In the genomic region with DNA sequence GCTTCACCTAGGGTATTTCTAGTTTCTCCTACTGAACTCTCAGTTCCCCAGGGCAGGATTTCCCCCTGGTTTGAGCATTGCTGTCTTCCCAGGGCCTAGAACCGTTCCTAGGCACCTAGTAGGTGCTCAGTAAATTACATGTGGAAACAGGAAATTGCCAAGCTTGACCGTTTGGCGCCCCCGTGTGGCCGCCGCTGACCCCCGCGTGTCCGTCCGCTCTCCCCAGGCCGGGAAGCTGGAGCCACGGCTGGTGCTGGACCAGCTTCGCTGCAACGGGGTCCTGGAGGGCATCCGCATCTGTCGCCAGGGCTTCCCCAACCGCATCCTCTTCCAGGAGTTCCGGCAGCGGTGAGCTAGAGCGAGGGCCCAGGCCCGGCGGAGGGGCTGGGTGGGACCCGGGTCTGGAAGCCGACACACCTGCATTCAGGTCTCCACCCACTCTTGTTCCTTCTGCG, we compare ENCODE assay signal across 10 cellular contexts. TPM values are rescaled to one million over a fixed set of nuclear protein-coding genes. Genes with fewer than 3 reads are reported as not detected.
DNase-seq lines count a peak whose midpoint lies in the region; ATAC-seq and TF ChIP-seq lines count a peak whose summit lies in the region.
"Had no signal": no experiment of that assay in that cellular context is flagged by ENCODE, and none has a peak within 500 bp of the region (broad histone marks: within the 10 kb centered on the region; RNA-seq: fewer than 3 reads in every experiment).

No MANE protein-coding gene starts in this region.

- H3K4me3 Mint-ChIP-seq in CD14-positive monocyte (no peak overlapping the region), GM23338 (no peak overlapping the region), WTC11 (no peak overlapping the region), T-helper 17 cell (no peak overlapping the region)
- H3K4me3 Mint-ChIP-seq: naive B cell had no signal

- H3K36me3 ChIP-seq in GM23338 (ENCODE audit: insufficient read depth): no peaks in the 10 kb centered on the region
- H3K36me3 ChIP-seq in mucosa of descending colon (ENCODE audit: low read depth): peaks cover 16% of the 10 kb centered on the region

- H2AFZ ChIP-seq in GM23338: no peak overlapping the region

- H3K4me1 Mint-ChIP-seq in CD14-positive monocyte: no peaks in the 10 kb centered on the region
- no peaks in the 10 kb centered on the region for H3K4me1 Mint-ChIP-seq in GM23338
- H3K4me1 Mint-ChIP-seq in WTC11: no peaks in the 10 kb centered on the region
- no peaks in the 10 kb centered on the region for H3K4me1 Mint-ChIP-seq in T-helper 17 cell
- H3K4me1 Mint-ChIP-seq: naive B cell had no signal

- POLR2A ChIA-PET in WTC11 (lab: Charles Lee): interaction anchor here (0.5 to 0.6 kb wide), 2 partner anchors 42 to 95 kb away, joined by 4 to 5 read pairs; no protein-coding TSS in a partner anchor

- DNase-seq in CD14-positive monocyte (ENCODE audit: low spot score) (no peak), GM23338 (ENCODE audit: low spot score) (peak; percentile 84), WTC11 (ENCODE audit: low spot score) (peak; percentile 84), mucosa of descending colon (peak in 2 of 3 donors; percentile 35 to 38), T-helper 17 cell (no peak), SHP77 (lab: John Stamatoyannopoulos, UW) (no peak), NCI-H1436 (lab: John Stamatoyannopoulos, UW) (no peak)
- DNase-seq: naive B cell, T-helper 9 cell had no signal

- peak; percentile 87 for TF ChIP-seq CTCF in CD14-positive monocyte (IDR thresholded peaks at IDR 0.05)
- peak; percentile 90 to 93 for TF ChIP-seq CTCF in GM23338 (conservative IDR thresholded peaks at IDR 0.05; ENCODE audit: low read depth in 2 of 2)
- TF ChIP-seq CTCF in WTC11 (IDR thresholded peaks at IDR 0.05): peak; percentile 89
- TF ChIP-seq CTCF in mucosa of descending colon (IDR thresholded peaks at IDR 0.05): peak; percentile 28

- H3K27me3 ChIP-seq in GM23338 (ENCODE audit: insufficient read depth): no peaks in the 10 kb centered on the region

- CTCF ChIA-PET in WTC11 (lab: Charles Lee): interaction anchor here (0.6 to 2.8 kb wide), 40 partner anchors 8 to 207 kb away, joined by 3 to 53 read pairs (median 5); a partner anchor contains a TSS

- ATAC-seq in GM23338 (no peak), WTC11 (peak; percentile 89), mucosa of descending colon (peak; percentile 17), T-helper 17 cell (no peak), HG03025 (IDR thresholded peaks at IDR 0.05; ENCODE audit: low FRiP score, unreplicated experiment) (no peak)

- H3K9me3 ChIP-seq in mucosa of descending colon (no peaks in the 10 kb centered on the region), T-helper 17 cell (ENCODE audit: control insufficient read depth, low read length, poor library complexity, severe bottlenecking) (no peaks in the 10 kb centered on the region)

- intact Hi-C loops in CD14-positive monocyte (cut with micrococcal nuclease): no loop called here
- intact Hi-C loops in mucosa of descending colon (cut with DNase I, micrococcal nuclease): no loop called here

- H3K9me3 Mint-ChIP-seq in CD14-positive monocyte: peaks cover 6 to 19% (median 11%) of the 10 kb centered on the region in 7 donors
- H3K9me3 Mint-ChIP-seq in GM23338: peaks cover 95% of the 10 kb centered on the region
- peaks cover 20% of the 10 kb centered on the region for H3K9me3 Mint-ChIP-seq in WTC11

- H4K20me1 ChIP-seq in GM23338 (replicated peaks; ENCODE audit: insufficient read depth): no peaks in the 10 kb centered on the region

- H3K27me3 Mint-ChIP-seq in CD14-positive monocyte (ENCODE audit: low read depth in 3 of 3) (peaks cover 2 to 12% (median 3%) of the 10 kb centered on the region in 3 donors), GM23338 (ENCODE audit: insufficient read depth, low read depth, poor library complexity) (peaks cover 6% of the 10 kb centered on the region), WTC11 (ENCODE audit: low read depth) (peaks cover 4% of the 10 kb centered on the region; the same call in 1 of the 2 replicates), T-helper 17 cell (peaks cover 4% of the 10 kb centered on the region)

- H3F3A ChIP-seq in GM23338 (replicated peaks; ENCODE audit: low read depth): no peaks in the 10 kb centered on the region

- H3K27ac ChIP-seq in GM23338 (ENCODE audit: low read depth): no peak overlapping the region

- H3K4me3 ChIP-seq in GM23338: no peak overlapping the region
- H3K4me3 ChIP-seq in mucosa of descending colon: no peak overlapping the region

- no peaks in the 10 kb centered on the region for H3K79me2 ChIP-seq in GM23338 (replicated peaks; ENCODE audit: insufficient read depth)

- no peaks in the 10 kb centered on the region for H3K4me1 ChIP-seq in GM23338 (ENCODE audit: insufficient read depth)
- no peaks in the 10 kb centered on the region for H3K4me1 ChIP-seq in mucosa of descending colon (ENCODE audit: low read depth)

- no peaks in the 10 kb centered on the region for H3K9me2 ChIP-seq in GM23338 (ENCODE audit: insufficient read depth)

- no peak overlapping the region for H3K27ac Mint-ChIP-seq in CD14-positive monocyte
- no peak overlapping the region for H3K27ac Mint-ChIP-seq in GM23338
- H3K27ac Mint-ChIP-seq in WTC11: no peak overlapping the region
- no peak overlapping the region for H3K27ac Mint-ChIP-seq in T-helper 17 cell
- H3K27ac Mint-ChIP-seq: naive B cell had no signal

- H3K4me2 ChIP-seq in GM23338: no peak overlapping the region

- H3K36me3 Mint-ChIP-seq in CD14-positive monocyte (no peaks in the 10 kb centered on the region), GM23338 (ENCODE audit: low read depth) (peaks cover 42% of the 10 kb centered on the region), WTC11 (peaks cover 33% of the 10 kb centered on the region), T-helper 17 cell (ENCODE audit: low read depth) (peaks cover 2% of the 10 kb centered on the region)

TF ChIP-seq in GM23338, 12 proteins besides CTCF, POLR2A, EP300 and RAD21:
- TF ChIP-seq EZH2phosphoT487 (IDR thresholded peaks at IDR 0.05; ENCODE audit: unreplicated experiment): no peak
- TF ChIP-seq, protein P1, sequence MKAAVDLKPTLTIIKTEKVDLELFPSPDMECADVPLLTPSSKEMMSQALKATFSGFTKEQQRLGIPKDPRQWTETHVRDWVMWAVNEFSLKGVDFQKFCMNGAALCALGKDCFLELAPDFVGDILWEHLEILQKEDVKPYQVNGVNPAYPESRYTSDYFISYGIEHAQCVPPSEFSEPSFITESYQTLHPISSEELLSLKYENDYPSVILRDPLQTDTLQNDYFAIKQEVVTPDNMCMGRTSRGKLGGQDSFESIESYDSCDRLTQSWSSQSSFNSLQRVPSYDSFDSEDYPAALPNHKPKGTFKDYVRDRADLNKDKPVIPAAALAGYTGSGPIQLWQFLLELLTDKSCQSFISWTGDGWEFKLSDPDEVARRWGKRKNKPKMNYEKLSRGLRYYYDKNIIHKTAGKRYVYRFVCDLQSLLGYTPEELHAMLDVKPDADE (IDR thresholded peaks at IDR 0.05): 0 out of 2 replicates have a peak, but pooled peaks have one; percentile 26

TF ChIP-seq in WTC11, 78 proteins besides CTCF, POLR2A, EP300 and RAD21:
- TF ChIP-seq ZNF416 (CRISPR knock-in tag; IDR thresholded peaks at IDR 0.05): 0 out of 2 replicates have a peak, but pooled peaks have one; percentile 41
- no peak for TF ChIP-seq SP1 (CRISPR knock-in tag; conservative IDR thresholded peaks at IDR 0.05)
- TF ChIP-seq MYBL2 (CRISPR knock-in tag; IDR thresholded peaks at IDR 0.05): no peak
- TF ChIP-seq GTF2I (CRISPR knock-in tag; conservative IDR thresholded peaks at IDR 0.05): peak; percentile 85
- TF ChIP-seq, protein P2, sequence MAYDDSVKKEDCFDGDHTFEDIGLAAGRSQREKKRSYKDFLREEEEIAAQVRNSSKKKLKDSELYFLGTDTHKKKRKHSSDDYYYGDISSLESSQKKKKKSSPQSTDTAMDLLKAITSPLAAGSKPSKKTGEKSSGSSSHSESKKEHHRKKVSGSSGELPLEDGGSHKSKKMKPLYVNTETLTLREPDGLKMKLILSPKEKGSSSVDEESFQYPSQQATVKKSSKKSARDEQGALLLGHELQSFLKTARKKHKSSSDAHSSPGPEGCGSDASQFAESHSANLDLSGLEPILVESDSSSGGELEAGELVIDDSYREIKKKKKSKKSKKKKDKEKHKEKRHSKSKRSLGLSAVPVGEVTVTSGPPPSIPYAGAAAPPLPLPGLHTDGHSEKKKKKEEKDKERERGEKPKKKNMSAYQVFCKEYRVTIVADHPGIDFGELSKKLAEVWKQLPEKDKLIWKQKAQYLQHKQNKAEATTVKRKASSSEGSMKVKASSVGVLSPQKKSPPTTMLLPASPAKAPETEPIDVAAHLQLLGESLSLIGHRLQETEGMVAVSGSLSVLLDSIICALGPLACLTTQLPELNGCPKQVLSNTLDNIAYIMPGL (CRISPR knock-in tag; IDR thresholded peaks at IDR 0.05): no peak; the same call in 1 of the 2 replicates
- TF ChIP-seq JUN (CRISPR knock-in tag; IDR thresholded peaks at IDR 0.05): no peak
- no peak for TF ChIP-seq FOXP1 (CRISPR knock-in tag; IDR thresholded peaks at IDR 0.05; ENCODE audit: borderline replicate concordance)
- no peak for TF ChIP-seq NR3C1 (CRISPR knock-in tag; conservative IDR thresholded peaks at IDR 0.05; ENCODE audit: low read depth)
- TF ChIP-seq, protein P3, sequence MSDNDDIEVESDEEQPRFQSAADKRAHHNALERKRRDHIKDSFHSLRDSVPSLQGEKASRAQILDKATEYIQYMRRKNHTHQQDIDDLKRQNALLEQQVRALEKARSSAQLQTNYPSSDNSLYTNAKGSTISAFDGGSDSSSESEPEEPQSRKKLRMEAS (CRISPR knock-in tag; IDR thresholded peaks at IDR 0.05): 0 out of 2 replicates have a peak, but pooled peaks have one; percentile 18
TF ChIP-seq in WTC11: peak in this region for 3.

RNA-seq across cellular contexts. Expression of a gene that starts 55.5 kb away (rescaled TPM):
- polyA plus RNA-seq in CD14-positive monocyte (not detected), GM23338 (2016; fragmentation: Nextera tagmentation; extraction: Ambion mirVana) (27.5 and 29.1 TPM in 2 replicates)
- 25.5 and 27.3 TPM in 2 replicates for total RNA-seq in GM23338 (2014; rRNA removed; shearing (Covaris generic))
- total RNA-seq in WTC11 (2021) (25.8 to 33.5 TPM (median 31.2 TPM) in 3 replicates), mucosa of descending colon (100 to 1,000 TPM; 268 to 606 (median 586) TPM), T-helper 17 cell (not detected)

Comparison
In these comparisons a context has a peak if more than half of its experiments do, and no peak if none do; other contexts are left out.
1. DNase-seq: peak in GM23338 (single experiment), WTC11 (single experiment) and mucosa of descending colon (2 of 3); none in CD14-positive monocyte (single experiment), T-helper 17 cell (0 of 3), SHP77 (0 of 2) and NCI-H1436 (single experiment).
2. CTCF ChIP-seq: peak in every context shown above with its lines; median percentile 92 in GM23338; 89 in WTC11; 87 in CD14-positive monocyte; 28 in mucosa of descending colon.
3. ATAC-seq: peak in WTC11 (single experiment) and mucosa of descending colon (single experiment); none in GM23338 (single experiment), T-helper 17 cell (single experiment) and HG03025 (single experiment).
4. RNA of a gene that starts 55.5 kb away (total RNA-seq): 268 to 606 TPM in mucosa of descending colon, 25.8 to 33.5 TPM in WTC11 and 25.5 to 27.3 TPM in GM23338; not detected in T-helper 17 cell; every median in the first group is over 10 times any median in the second.